In the genomic region with DNA sequence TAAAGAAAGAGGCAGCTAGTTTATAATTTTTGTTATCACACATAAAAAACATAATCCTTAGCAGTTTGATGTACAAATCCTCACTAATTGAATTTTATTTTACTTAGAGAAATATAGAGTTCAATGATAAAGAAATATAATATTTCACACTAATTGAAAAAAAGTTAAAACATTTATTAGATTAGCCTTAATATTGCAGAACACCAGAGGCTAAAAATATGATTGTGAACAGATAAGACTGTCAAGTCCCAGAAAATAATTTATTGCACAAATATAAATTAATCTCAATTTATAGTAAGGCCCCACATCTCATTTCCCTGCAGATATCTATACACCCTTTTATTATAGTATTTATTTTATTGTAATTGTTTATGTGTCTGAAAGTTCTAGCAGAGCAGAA, we compare ENCODE assay signal across 27 cellular contexts.
"Had no signal": no experiment of that assay in that cellular context is flagged by ENCODE, and none has a peak within 500 bp of the region (broad histone marks: within the 10 kb centered on the region; RNA-seq: fewer than 3 reads in every experiment).

No MANE protein-coding gene starts in this region.

- H3K4me1 ChIP-seq: colonic mucosa, esophagus muscularis mucosa, esophagus squamous epithelium, gastrocnemius medialis, gastroesophageal sphincter, heart left ventricle, heart right ventricle had no signal

- H3K4me3 ChIP-seq: colonic mucosa, coronary artery, dorsolateral prefrontal cortex, esophagus muscularis mucosa, esophagus squamous epithelium, gastrocnemius medialis, gastroesophageal sphincter, heart left ventricle, heart right ventricle had no signal

- FAIRE-seq: colon, endometrium, endothelial cell of umbilical vein had no signal

- H3K36me3 ChIP-seq: colonic mucosa, esophagus muscularis mucosa, esophagus squamous epithelium, gastrocnemius medialis, gastroesophageal sphincter, heart left ventricle, heart right ventricle had no signal

- H3K9me3 ChIP-seq: colonic mucosa, esophagus muscularis mucosa, esophagus squamous epithelium, gastrocnemius medialis, gastroesophageal sphincter had no signal

- H3K27ac ChIP-seq: colonic mucosa, coronary artery, dorsolateral prefrontal cortex, epithelial cell of prostate, esophagus muscularis mucosa, esophagus squamous epithelium, foreskin keratinocyte, gastrocnemius medialis, gastroesophageal sphincter, heart left ventricle, heart right ventricle had no signal

- H3K27me3 ChIP-seq: colonic mucosa, dorsolateral prefrontal cortex, esophagus muscularis mucosa, esophagus squamous epithelium, foreskin keratinocyte, gastrocnemius medialis, gastroesophageal sphincter, heart left ventricle, heart right ventricle had no signal

- DNase-seq: colonic mucosa; cortex of kidney; dermis blood vessel endothelial cell; dorsolateral prefrontal cortex; effector CD4-positive, alpha-beta T cell; effector CD8-positive, alpha-beta T cell; effector memory CD4-positive, alpha-beta T cell; effector memory CD8-positive, alpha-beta T cell; endodermal cell; erythroblast; esophagus squamous epithelium; foreskin fibroblast; foreskin melanocyte; gastrocnemius medialis; glutamatergic neuron; head of caudate nucleus; heart left ventricle; heart right ventricle had no signal

- ATAC-seq: effector memory CD8-positive, alpha-beta T cell; esophagus mucosa; foreskin keratinocyte; gastrocnemius medialis; gastroesophageal sphincter; heart left ventricle; heart right ventricle had no signal
